Comparison of ENCODE assay signal across 30 cellular contexts in the genomic region with DNA sequence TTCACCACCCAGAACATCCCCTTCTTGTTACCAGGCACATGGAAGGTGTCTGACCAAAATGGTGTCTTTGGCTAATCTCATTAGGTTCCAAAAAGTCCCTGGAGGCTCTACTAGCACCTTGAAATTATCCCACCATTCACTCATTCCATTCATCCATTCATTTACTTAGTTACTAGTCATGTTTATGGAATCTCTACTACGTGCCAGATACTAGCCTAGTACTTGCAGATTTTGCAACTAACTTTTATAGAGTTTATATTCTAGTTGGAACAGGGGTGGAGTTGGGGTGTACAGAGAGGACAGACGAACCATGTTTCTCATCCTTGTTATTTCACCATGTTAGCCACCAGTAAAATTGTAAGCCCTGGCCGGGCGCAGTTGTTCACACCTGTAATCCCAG.
DNase-seq lines count a peak whose midpoint lies in the region; ATAC-seq and TF ChIP-seq lines count a peak whose summit lies in the region.
"Had no signal": no experiment of that assay in that cellular context is flagged by ENCODE, and none has a peak within 500 bp of the region (broad histone marks: within the 10 kb centered on the region; RNA-seq: fewer than 3 reads in every experiment).

No MANE protein-coding gene starts in this region.

- TF ChIP-seq CTCF in AG09309 (IDR thresholded peaks at IDR 0.05; ENCODE audit: control insufficient read depth, insufficient read depth, low read depth, low read length, missing control alignments) = no peak
- TF ChIP-seq CTCF in foreskin fibroblast (IDR thresholded peaks at IDR 0.05; ENCODE audit: low read depth, low read length) = no peak

- no peak for ATAC-seq in GM21526 (IDR thresholded peaks at IDR 0.05; ENCODE audit: low FRiP score, unreplicated experiment)
- no peak for ATAC-seq in HG03439 (IDR thresholded peaks at IDR 0.05; ENCODE audit: unreplicated experiment)
- ATAC-seq: activated naive CD4-positive, alpha-beta T cell treated with anti-CD3 and anti-CD28 coated beads, Interleukin-2, amount 50 U/mL, for 72 hours; activated T-helper 17 cell treated with anti-CD3 and anti-CD28 coated beads, Interleukin-2, amount 50 U/mL, for 72 hours; effector memory CD8-positive, alpha-beta T cell; stimulated activated naive B cell treated with anti-CD40 and anti-IgM and Interleukin-4, amounts not matched to agents 10 μg/mL and 1 μg/mL and 100 μg/mL, for 72 hours had no signal

- DNase-seq in AG09309 (ENCODE audit: low read depth) = peak; percentile 50
- peak; percentile 48 for DNase-seq in HCEC 1CT
- peak; percentile 31 for DNase-seq in astrocyte of the hippocampus (ENCODE audit: low read depth, low spot score)
- peak; percentile 43 to 66 for DNase-seq in foreskin fibroblast
- no peak for DNase-seq in cortex of kidney (lab: John Stamatoyannopoulos, UW)
- DNase-seq in HuH-7.5 (ENCODE audit: low spot score) = no peak
- DNase-seq: activated CD4-positive, alpha-beta T cell treated with anti-CD3 and anti-CD28 coated beads for 48 hours; C1 segment of cervical spinal cord; Caco-2; DMS53; effector memory CD8-positive, alpha-beta T cell; GDM1; hypothalamus; NCI-H1436 treated with DMSO at 0.1 percent for 48 hours; NCI-H2107; NCI-H446; nephron progenitor cell; ovary; retina; stimulated activated naive B cell treated with anti-CD40 and anti-IgM and Interleukin-4, amounts not matched to agents 10 μg/mL and 1 μg/mL and 100 μg/mL, for 72 hours; substantia nigra; T1000; WERI-Rb-1 had no signal

- H3K4me3 ChIP-seq in AG09309 (ENCODE audit: control insufficient read depth, low read depth, low read length) (no peak overlapping the region), foreskin fibroblast (ENCODE audit: low read depth in 1 of 2, low read length in 2 of 2) (no peak overlapping the region)
- H3K4me3 ChIP-seq: cardiac muscle cell, coronary artery, ovary, skin epidermis had no signal

Comparison
In these comparisons a context has a peak if more than half of its experiments do, and no peak if none do; other contexts are left out.
1. DNase-seq: peak in AG09309 (single experiment), HCEC 1CT (single experiment), astrocyte of the hippocampus (single experiment) and foreskin fibroblast (2 of 2); none in cortex of kidney (single experiment) and HuH-7.5 (single experiment).